18 cellular contexts compared by ENCODE assay signal in genomic region chr5:62346727-62347126, GRCh38.
"Had no signal": no experiment of that assay in that cellular context is flagged by ENCODE, and none has a peak within 500 bp of the region (broad histone marks: within the 10 kb centered on the region; RNA-seq: fewer than 3 reads in every experiment).

No MANE protein-coding gene starts in this region.

- H3K27me3 ChIP-seq: esophagus squamous epithelium, sigmoid colon, upper lobe of left lung had no signal

- H3K27ac Mint-ChIP-seq: nephron; stimulated activated naive B cell treated with anti-CD40 and anti-IgM and Interleukin-4, amounts not matched to agents 10 μg/mL and 1 μg/mL and 100 μg/mL, for 72 hours had no signal

- H3K9me3 Mint-ChIP-seq: activated naive CD4-positive, alpha-beta T cell treated with anti-CD3 and anti-CD28 coated beads, Interleukin-2, amount 50 U/mL, for 24 hours; nephron; stimulated activated naive B cell treated with anti-CD40 and anti-IgM and Interleukin-4, amounts not matched to agents 10 μg/mL and 1 μg/mL and 100 μg/mL, for 72 hours had no signal

- H3K27me3 Mint-ChIP-seq: activated naive CD4-positive, alpha-beta T cell treated with anti-CD3 and anti-CD28 coated beads, Interleukin-2, amount 50 U/mL, for 24 hours; stimulated activated naive B cell treated with anti-CD40 and anti-IgM and Interleukin-4, amounts not matched to agents 10 μg/mL and 1 μg/mL and 100 μg/mL, for 72 hours had no signal

- H3K27ac ChIP-seq: esophagus squamous epithelium, sigmoid colon, thoracic aorta, upper lobe of left lung had no signal

- H3K4me3 Mint-ChIP-seq: activated naive CD4-positive, alpha-beta T cell treated with anti-CD3 and anti-CD28 coated beads, Interleukin-2, amount 50 U/mL, for 24 hours; nephron; stimulated activated naive B cell treated with anti-CD40 and anti-IgM and Interleukin-4, amounts not matched to agents 10 μg/mL and 1 μg/mL and 100 μg/mL, for 72 hours had no signal

- H3K9me3 ChIP-seq: esophagus squamous epithelium, sigmoid colon, thoracic aorta, upper lobe of left lung had no signal

- H3K4me1 ChIP-seq: sigmoid colon, upper lobe of left lung had no signal

- DNase-seq: activated CD4-positive, alpha-beta T cell treated with anti-CD3 and anti-CD28 coated beads, Interleukin-2, amount 50 U/mL, for 1 hour; activated gamma-delta T cell; activated T-cell treated with anti-CD3 and anti-CD28 coated beads, Interleukin-2, amount 50 U/mL, for 48 hours; amniotic stem cell; dermis blood vessel endothelial cell; effector memory CD4-positive, alpha-beta T cell; esophagus squamous epithelium; mesenchymal stem cell; nucleus accumbens; sigmoid colon; stimulated activated CD4-positive, alpha-beta T cell treated with anti-CD3 and anti-CD28 coated beads, Interleukin-4, amount 100 ng/mL, for 4 hours; stimulated activated naive B cell treated with anti-CD40 and anti-IgM and Interleukin-4, amounts not matched to agents 10 μg/mL and 1 μg/mL and 100 μg/mL, for 72 hours; SW 1271; upper lobe of left lung had no signal

- ATAC-seq: activated CD4-positive, CD25-positive, alpha-beta regulatory T cell treated with anti-CD3 and anti-CD28 coated beads, Interleukin-2, amount 50 U/mL, for 24 hours; stimulated activated naive B cell treated with anti-CD40 and anti-IgM and Interleukin-4, amounts not matched to agents 10 μg/mL and 1 μg/mL and 100 μg/mL, for 72 hours had no signal

- H3K4me3 ChIP-seq: esophagus squamous epithelium, sigmoid colon, thoracic aorta, upper lobe of left lung had no signal
